In the genomic region with DNA sequence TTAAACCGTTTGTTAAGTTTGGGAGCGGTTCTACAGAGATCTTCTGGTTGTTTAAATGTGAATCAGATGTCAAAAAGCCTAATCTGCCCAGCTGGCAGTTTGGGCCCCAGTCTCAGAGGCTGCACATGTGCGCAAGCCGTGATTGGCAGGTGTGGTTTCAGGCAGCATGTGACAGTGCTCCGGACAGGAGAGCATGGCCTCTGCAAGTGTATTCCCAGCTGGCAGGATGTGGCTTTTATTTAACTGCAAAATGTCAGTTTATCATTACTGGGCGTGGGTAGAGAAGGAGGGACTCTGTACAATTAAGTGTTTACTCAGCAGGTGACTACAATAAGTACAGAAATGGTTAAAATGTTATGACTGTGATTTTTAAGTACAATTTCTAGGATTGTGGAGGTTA, we compare ENCODE assay signal across 8 cellular contexts.
DNase-seq lines count a peak whose midpoint lies in the region; ATAC-seq, FAIRE-seq and TF ChIP-seq lines count a peak whose summit lies in the region.

No MANE protein-coding gene starts in this region.

- FAIRE-seq in HepG2 (lab: Jason Lieb, UNC), result no peak

- BruUV-seq in HepG2 (replicated peaks; lab: Mats Ljungman, UMichigan), result no TSS peak

- H3K4me1 Mint-ChIP-seq in T-helper 1 cell treated with Interleukin-12 subunit alpha and Interleukin-12 subunit beta and Interleukin-4 antibody, amounts not matched to agents 30 μg/mL and 1 μg/mL, for 36 hours (ENCODE audit: low read depth), result peaks cover 27% of the 10 kb centered on the region

- peak overlapping the region; percentile 73 for H3K27ac Mint-ChIP-seq in T-helper 1 cell treated with Interleukin-12 subunit alpha and Interleukin-12 subunit beta and Interleukin-4 antibody, amounts not matched to agents 30 μg/mL and 1 μg/mL, for 36 hours

- no peaks in the 10 kb centered on the region for H3K9me3 Mint-ChIP-seq in T-helper 1 cell treated with Interleukin-12 subunit alpha and Interleukin-12 subunit beta and Interleukin-4 antibody, amounts not matched to agents 30 μg/mL and 1 μg/mL, for 36 hours

- 24% methylated on average over 6 of the region's 6 CpGs for WGBS in HepG2 (ENCODE audit: low lambda C conversion rate)

- H3K4me2 ChIP-seq in HepG2 (ENCODE audit: low read depth, low read length), result no peak overlapping the region

- H4K20me1 ChIP-seq in HepG2 (ENCODE audit: insufficient read depth, low read length), result no peaks in the 10 kb centered on the region

- H3K9me3 ChIP-seq in HepG2 (ENCODE audit: low read length), result no peaks in the 10 kb centered on the region

- H3K27me3 ChIP-seq in HL-60 (ENCODE audit: insufficient read depth, poor library complexity, severe bottlenecking) (no peaks in the 10 kb centered on the region), HepG2 (ENCODE audit: control insufficient read depth in 1 of 2, insufficient read depth in 2 of 2, low read length in 2 of 2) (peaks cover 0 to 2% of the 10 kb centered on the region in 2 experiments; a peak in 2 of 5 replicates)

- ATAC-seq in GM21390 (IDR thresholded peaks at IDR 0.05; ENCODE audit: unreplicated experiment), result peak; percentile 56
- no peak for ATAC-seq in HepG2

- H3K9ac ChIP-seq in HepG2 (ENCODE audit: insufficient read depth, low read depth, low read length), result no peak overlapping the region

- TF ChIP-seq EP300 in HepG2 (IDR thresholded peaks at IDR 0.05; ENCODE audit: low read depth in 2 of 2, low read length in 2 of 2), result no peak
- TF ChIP-seq EP300 in HepG2 (CRISPR knock-in tag; IDR thresholded peaks at IDR 0.05; ENCODE audit: borderline replicate concordance), result no peak

- no peaks in the 10 kb centered on the region for H3K4me1 ChIP-seq in HepG2 (ENCODE audit: insufficient read depth, low read length)

- no peaks in the 10 kb centered on the region for H3K79me2 ChIP-seq in HepG2 (ENCODE audit: insufficient read depth, low read length)

- intact Hi-C loops in HepG2 (cut with micrococcal nuclease; ENCODE audit: unreplicated experiment), result no loop called here

- H3K36me3 ChIP-seq in HepG2 (replicated peaks in 1 of 2; ENCODE audit: control insufficient read depth in 1 of 2, insufficient read depth in 2 of 2, low read length in 2 of 2), result no peaks in the 10 kb centered on the region

- H2AFZ ChIP-seq in HepG2 (ENCODE audit: low read length), result no peak overlapping the region

- no peaks in the 10 kb centered on the region for H3K27me3 Mint-ChIP-seq in T-helper 1 cell treated with Interleukin-12 subunit alpha and Interleukin-12 subunit beta and Interleukin-4 antibody, amounts not matched to agents 30 μg/mL and 1 μg/mL, for 36 hours (ENCODE audit: low read depth)

- TF ChIP-seq POLR2A in HepG2 (IDR thresholded peaks at IDR 0.05; ENCODE audit: insufficient read depth in 1 of 2, low read depth in 2 of 2, low read length in 2 of 2), result no peak

- POLR2A ChIA-PET in HepG2 (lab: Yijun Ruan, JAX), result no interaction called here

- in situ Hi-C loops in HepG2 (cut with HindIII; ENCODE audit: extremely low pct_ligation_motif_present, low pct_unique_long_range_greater_than_20kb), result no loop called here

- TF ChIP-seq RAD21 in HepG2 (CRISPR knock-in tag; IDR thresholded peaks at IDR 0.05), result no peak

- H3K27ac ChIP-seq in HL-60 (replicated peaks) (0 out of 2 replicates have a peak overlapping the region, but pooled peaks have one; percentile 18), HepG2 (ENCODE audit: extremely low read length, insufficient read depth, low read length) (no peak overlapping the region)

- H3K4me3 Mint-ChIP-seq in T-helper 1 cell treated with Interleukin-12 subunit alpha and Interleukin-12 subunit beta and Interleukin-4 antibody, amounts not matched to agents 30 μg/mL and 1 μg/mL, for 36 hours, result peak overlapping the region; percentile 57

- no peak for TF ChIP-seq CTCF in GM12864 (IDR thresholded peaks at IDR 0.05; ENCODE audit: low read depth, low read length, missing control alignments)
- no peak for TF ChIP-seq CTCF in HL-60 (IDR thresholded peaks at IDR 0.05; ENCODE audit: insufficient read depth, low read length)
- no peak for TF ChIP-seq CTCF in HepG2 (CRISPR knock-in tag; IDR thresholded peaks at IDR 0.05)

- no peak overlapping the region for H3K4me3 ChIP-seq in GM12864 (ENCODE audit: low read depth, low read length)
- no peak overlapping the region for H3K4me3 ChIP-seq in HL-60 (replicated peaks; ENCODE audit: insufficient read depth, low read length)
- H3K4me3 ChIP-seq in HepG2 (replicated peaks in 1 of 3; ENCODE audit: insufficient read depth in 1 of 3, low read depth in 2 of 3, low read length in 3 of 3), result no peak overlapping the region

- CTCF ChIA-PET in HepG2 (lab: Yijun Ruan, JAX; ENCODE audit: low intra/inter-chr PET ratio, low total read pairs), result no interaction called here

- DNase-seq in GM12864 (ENCODE audit: low read depth) (peak; percentile 45), HL-60 (ENCODE audit: low read depth in 1 of 2, low spot score in 1 of 2) (peak in 1 of 2 experiments; percentile 69), kidney tubule cell (ENCODE audit: low spot score) (peak; percentile 67), NCI-H1436 (lab: John Stamatoyannopoulos, UW) (no peak), kidney glomerular epithelial cell (lab: John Stamatoyannopoulos, UW) (no peak), HepG2 (ENCODE audit: low spot score) (no peak)

- H3K36me3 Mint-ChIP-seq in T-helper 1 cell treated with Interleukin-12 subunit alpha and Interleukin-12 subunit beta and Interleukin-4 antibody, amounts not matched to agents 30 μg/mL and 1 μg/mL, for 36 hours (ENCODE audit: low read depth), result peaks cover 2% of the 10 kb centered on the region

TF ChIP-seq in HepG2, 621 proteins besides CTCF, POLR2A, EP300 and RAD21:
- TF ChIP-seq THAP11 (CRISPR knock-in tag; IDR thresholded peaks at IDR 0.05), result no peak
- TF ChIP-seq, protein P1, sequence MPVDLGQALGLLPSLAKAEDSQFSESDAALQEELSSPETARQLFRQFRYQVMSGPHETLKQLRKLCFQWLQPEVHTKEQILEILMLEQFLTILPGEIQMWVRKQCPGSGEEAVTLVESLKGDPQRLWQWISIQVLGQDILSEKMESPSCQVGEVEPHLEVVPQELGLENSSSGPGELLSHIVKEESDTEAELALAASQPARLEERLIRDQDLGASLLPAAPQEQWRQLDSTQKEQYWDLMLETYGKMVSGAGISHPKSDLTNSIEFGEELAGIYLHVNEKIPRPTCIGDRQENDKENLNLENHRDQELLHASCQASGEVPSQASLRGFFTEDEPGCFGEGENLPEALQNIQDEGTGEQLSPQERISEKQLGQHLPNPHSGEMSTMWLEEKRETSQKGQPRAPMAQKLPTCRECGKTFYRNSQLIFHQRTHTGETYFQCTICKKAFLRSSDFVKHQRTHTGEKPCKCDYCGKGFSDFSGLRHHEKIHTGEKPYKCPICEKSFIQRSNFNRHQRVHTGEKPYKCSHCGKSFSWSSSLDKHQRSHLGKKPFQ (CRISPR knock-in tag; IDR thresholded peaks at IDR 0.05; ENCODE audit: insufficient replicate concordance), result no peak
- no peak for TF ChIP-seq HOXA5 (CRISPR knock-in tag; IDR thresholded peaks at IDR 0.05)
- TF ChIP-seq ZNF335 (CRISPR knock-in tag; IDR thresholded peaks at IDR 0.05), result no peak
- no peak for TF ChIP-seq ZC3H4 (CRISPR knock-in tag; IDR thresholded peaks at IDR 0.05; ENCODE audit: borderline replicate concordance)
- TF ChIP-seq, protein P2, sequence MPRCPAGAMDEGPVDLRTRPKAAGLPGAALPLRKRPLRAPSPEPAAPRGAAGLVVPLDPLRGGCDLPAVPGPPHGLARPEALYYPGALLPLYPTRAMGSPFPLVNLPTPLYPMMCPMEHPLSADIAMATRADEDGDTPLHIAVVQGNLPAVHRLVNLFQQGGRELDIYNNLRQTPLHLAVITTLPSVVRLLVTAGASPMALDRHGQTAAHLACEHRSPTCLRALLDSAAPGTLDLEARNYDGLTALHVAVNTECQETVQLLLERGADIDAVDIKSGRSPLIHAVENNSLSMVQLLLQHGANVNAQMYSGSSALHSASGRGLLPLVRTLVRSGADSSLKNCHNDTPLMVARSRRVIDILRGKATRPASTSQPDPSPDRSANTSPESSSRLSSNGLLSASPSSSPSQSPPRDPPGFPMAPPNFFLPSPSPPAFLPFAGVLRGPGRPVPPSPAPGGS (CRISPR knock-in tag; IDR thresholded peaks at IDR 0.05), result no peak
- TF ChIP-seq ZNF556 (CRISPR knock-in tag; IDR thresholded peaks at IDR 0.05; ENCODE audit: borderline replicate concordance), result no peak

Comparison
In these comparisons a context has a peak if more than half of its experiments do, and no peak if none do; other contexts are left out.
1. DNase-seq: peak in GM12864 (single experiment) and kidney tubule cell (single experiment); none in NCI-H1436 (single experiment), kidney glomerular epithelial cell (single experiment) and HepG2 (single experiment).